Comparison of ENCODE assay signal across 9 cellular contexts in the genomic region with DNA sequence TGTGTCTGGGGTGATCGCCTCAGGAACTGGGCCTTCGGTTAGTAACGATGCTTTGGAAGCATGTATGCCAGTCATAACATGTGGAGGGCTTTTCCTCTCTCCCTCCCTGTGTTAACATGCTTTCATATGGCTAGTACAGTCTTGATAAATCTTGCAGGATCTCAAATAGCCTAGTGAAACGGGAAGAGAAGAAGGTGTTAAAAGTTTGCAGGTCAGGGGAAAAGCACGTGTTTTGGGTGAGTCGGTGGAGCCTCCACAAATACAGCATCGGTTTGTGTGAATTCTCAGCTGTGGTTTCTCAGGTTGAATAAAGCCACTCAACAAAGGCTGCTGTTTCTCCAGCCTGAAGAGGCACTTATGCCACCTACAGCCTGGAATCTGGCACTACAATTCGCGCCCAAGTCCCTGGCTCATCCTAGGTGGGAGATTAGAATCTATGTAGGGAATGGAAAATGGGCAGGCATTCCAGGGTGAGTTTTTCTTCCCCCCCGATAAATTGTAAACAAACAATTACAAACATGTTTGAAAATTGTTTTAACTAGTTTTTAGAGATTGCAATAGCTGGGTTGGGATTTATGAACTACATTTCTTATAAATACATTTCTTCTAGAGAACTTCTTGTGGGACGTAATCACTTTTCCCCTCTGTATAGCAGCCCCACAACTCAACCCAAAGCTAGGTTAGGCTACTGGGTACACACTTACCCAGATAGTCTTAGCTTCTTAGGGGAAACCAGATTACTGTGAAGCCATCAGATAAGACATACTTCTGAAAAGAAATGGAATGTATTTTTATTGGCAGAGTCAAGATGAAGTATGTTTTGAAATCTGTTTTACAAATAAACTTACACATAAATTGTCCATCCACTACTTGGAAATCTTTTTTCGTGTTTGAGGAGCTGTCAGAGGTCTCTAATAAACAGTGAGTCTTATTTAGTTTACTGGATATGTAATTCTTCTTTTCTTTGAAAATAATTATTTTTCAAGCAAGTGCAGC. TPM values are rescaled to one million over a fixed set of nuclear protein-coding genes. Genes with fewer than 3 reads are reported as not detected.
A peak's percentile ranks its signal among the peaks of the same experiment; 100 is the strongest.
DNase-seq lines count a peak whose midpoint lies in the region; ATAC-seq, FAIRE-seq and TF ChIP-seq lines count a peak whose summit lies in the region.
"Had no signal": no experiment of that assay in that cellular context is flagged by ENCODE, and none has a peak within 500 bp of the region (broad histone marks: within the 10 kb centered on the region; RNA-seq: fewer than 3 reads in every experiment).

No MANE protein-coding gene starts in this region.

- H3K9me1 ChIP-seq in K562 (ENCODE audit: control insufficient read depth, insufficient read depth, low read length): no peaks in the 10 kb centered on the region

- intact Hi-C loops in K562 (cut with micrococcal nuclease): no loop called here

- no peaks in the 10 kb centered on the region for H4K20me1 ChIP-seq in K562 (replicated peaks; ENCODE audit: control insufficient read depth, insufficient read depth, low read length)

- H2AFZ ChIP-seq in K562 (ENCODE audit: low read depth, low read length): no peak overlapping the region

- H3K9me3 ChIP-seq in K562 (replicated peaks; ENCODE audit: control insufficient read depth, insufficient read depth, low read depth, low read length): no peaks in the 10 kb centered on the region
- no peaks in the 10 kb centered on the region for H3K9me3 ChIP-seq in skeletal muscle satellite cell (replicated peaks; ENCODE audit: low read length)

- TF ChIP-seq CTCF in 22Rv1 (IDR thresholded peaks at IDR 0.05): peak; percentile 86
- peak; percentile 83 for TF ChIP-seq CTCF in GM10266 (IDR thresholded peaks at IDR 0.05; ENCODE audit: control insufficient read depth, insufficient read depth, low read depth, missing control alignments)
- peak; percentile 65 to 70 (median 66) for TF ChIP-seq CTCF in K562 (IDR thresholded peaks at IDR 0.05 in 2 of 3, conservative IDR thresholded peaks at IDR 0.05 in 1 of 3; ENCODE audit: insufficient read depth in 2 of 3, low read depth in 1 of 3, low read length in 3 of 3)

- DNase-seq in GM10266 (ENCODE audit: extremely low spot score) (peak; percentile 86), HCEC 1CT (peak; percentile 58), LoVo (ENCODE audit: low spot score) (peak; percentile 62), SKM-1 (lab: John Stamatoyannopoulos, UW; ENCODE audit: unreplicated experiment) (peak; percentile 8), K562 (ENCODE audit: extremely low read depth in 1 of 4, low spot score in 3 of 4) (peak; percentile 23 to 63 (median 44)), hypothalamus (lab: John Stamatoyannopoulos, UW) (peak in 31 of 51 donors; percentile 3 to 62 (median 27))

- no peak overlapping the region for H3K27ac ChIP-seq in 22Rv1
- H3K27ac ChIP-seq in K562 (ENCODE audit: extremely low read depth, low read depth, low read length): no peak overlapping the region

- ATAC-seq in K562: peak; percentile 91

- H3K4me3 ChIP-seq in K562: no peak overlapping the region
- H3K4me3 ChIP-seq in skeletal muscle satellite cell (ENCODE audit: low read length): no peak overlapping the region

- no peaks in the 10 kb centered on the region for H3K79me2 ChIP-seq in K562 (ENCODE audit: control insufficient read depth, insufficient read depth, low read length)

- peaks cover 0 to 5% of the 10 kb centered on the region in 2 experiments; a peak in 1 of 5 replicates for H3K4me1 ChIP-seq in K562 (replicated peaks in 1 of 2; ENCODE audit: control insufficient read depth in 2 of 2, insufficient read depth in 2 of 2, low read length in 2 of 2)
- peaks cover 16% of the 10 kb centered on the region for H3K4me1 ChIP-seq in skeletal muscle satellite cell (ENCODE audit: control insufficient read depth, insufficient read depth, low read length)

- peak; percentile 18 to 52; a peak in 3 of 4 replicates for TF ChIP-seq RAD21 in K562 (CRISPR knock-in tag; conservative IDR thresholded peaks at IDR 0.05 in 1 of 2, IDR thresholded peaks at IDR 0.05 in 1 of 2)

- H3K9ac ChIP-seq in K562 (ENCODE audit: insufficient read depth in 1 of 2, low read depth in 2 of 2, low read length in 2 of 2) (no peak overlapping the region), skeletal muscle satellite cell (ENCODE audit: low read depth, low read length) (no peak overlapping the region)

- FAIRE-seq in K562 (lab: Jason Lieb, UNC): peak; percentile 37

- in situ Hi-C loops in K562 (cut with MboI): no loop called here

- H3K36me3 ChIP-seq in K562 (ENCODE audit: control insufficient read depth, insufficient read depth, low read length): no peaks in the 10 kb centered on the region
- no peaks in the 10 kb centered on the region for H3K36me3 ChIP-seq in skeletal muscle satellite cell (ENCODE audit: insufficient read depth, low read length)

- H3K27me3 ChIP-seq in K562 (ENCODE audit: control insufficient read depth in 2 of 2, insufficient read depth in 2 of 2, low read length in 2 of 2) (peaks cover 0 to 8% of the 10 kb centered on the region in 2 experiments; a peak in 1 of 5 replicates), skeletal muscle satellite cell (ENCODE audit: control insufficient read depth, insufficient read depth, low read length) (no peaks in the 10 kb centered on the region)

- TF ChIP-seq POLR2A in K562 (conservative IDR thresholded peaks at IDR 0.05): no peak

- POLR2A ChIA-PET in K562 (lab: Yijun Ruan, JAX): interaction anchor here (0.6 to 1.3 kb wide), 3 partner anchors 10 to 570 kb away, joined by 3 to 4 read pairs (median 4); no protein-coding TSS in a partner anchor

- CTCF ChIA-PET in K562 (lab: Yijun Ruan, JAX; ENCODE audit: low intra/inter-chr PET ratio): interaction anchor here (0.6 kb wide), 1 partner anchor 21 kb away, joined by 3 read pairs; no protein-coding TSS in a partner anchor

- H3K4me2 ChIP-seq in K562 (ENCODE audit: insufficient read depth, low read length): no peak overlapping the region
- H3K4me2 ChIP-seq in skeletal muscle satellite cell (ENCODE audit: low read length): peak overlapping the region; percentile 54

- WGBS in K562 (ENCODE audit: insufficient coverage, low coverage, missing lambda C conversion rate): 1% methylated on average over 11 of the region's 12 CpGs

- TF ChIP-seq EP300 in K562 (IDR thresholded peaks at IDR 0.05; ENCODE audit: low read length): no peak

- BruUV-seq in K562 (replicated peaks; lab: Mats Ljungman, UMichigan): no TSS peak

TF ChIP-seq in K562, 482 proteins besides CTCF, POLR2A, EP300 and RAD21 (continues in another document):
- TF ChIP-seq TEAD1 (CRISPR knock-in tag; IDR thresholded peaks at IDR 0.05) (peak; percentile 94 to 96), L3MBTL2 (IDR thresholded peaks at IDR 0.05) (0 out of 2 replicates have a peak, but pooled peaks have one; percentile 19), TEAD4 (IDR thresholded peaks at IDR 0.05; ENCODE audit: low read length) (peak; percentile 84), TEAD4 (CRISPR knock-in tag; IDR thresholded peaks at IDR 0.05; ENCODE audit: borderline replicate concordance) (no peak)
- TF ChIP-seq, protein P1, sequence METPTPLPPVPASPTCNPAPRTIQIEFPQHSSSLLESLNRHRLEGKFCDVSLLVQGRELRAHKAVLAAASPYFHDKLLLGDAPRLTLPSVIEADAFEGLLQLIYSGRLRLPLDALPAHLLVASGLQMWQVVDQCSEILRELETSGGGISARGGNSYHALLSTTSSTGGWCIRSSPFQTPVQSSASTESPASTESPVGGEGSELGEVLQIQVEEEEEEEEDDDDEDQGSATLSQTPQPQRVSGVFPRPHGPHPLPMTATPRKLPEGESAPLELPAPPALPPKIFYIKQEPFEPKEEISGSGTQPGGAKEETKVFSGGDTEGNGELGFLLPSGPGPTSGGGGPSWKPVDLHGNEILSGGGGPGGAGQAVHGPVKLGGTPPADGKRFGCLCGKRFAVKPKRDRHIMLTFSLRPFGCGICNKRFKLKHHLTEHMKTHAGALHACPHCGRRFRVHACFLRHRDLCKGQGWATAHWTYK (CRISPR knock-in tag; IDR thresholded peaks at IDR 0.05): no peak

RNA-seq across cellular contexts. Expression of a gene that starts 8.3 kb away (rescaled TPM):
- 47.9 and 66.5 TPM in 2 replicates for total RNA-seq in K562 (2011; cell fraction: chromatin; rRNA removed; ENCODE audit: low replicate concordance)
- total RNA-seq in K562 (2011; cell fraction: nucleolus; rRNA removed): 33.4 and 34.5 TPM in 2 replicates
- total RNA-seq in K562 (2011; cell fraction: nucleoplasm; rRNA removed): 54.7 and 98.4 TPM in 2 replicates
- total RNA-seq in K562 (2014; rRNA removed) (115 and 117 TPM in 2 replicates), K562 (2014; rRNA removed; fragmentation: Illumina TruSeq; extraction: Trizol) (169 and 182 TPM in 2 replicates), K562 (2015; rRNA removed; fragmentation: Illumina TruSeq; extraction: Trizol) (161 and 169 TPM in 2 replicates), K562 (2021) (153 and 156 TPM in 2 replicates)
- polyA plus RNA-seq in K562 (2011; rRNA removed) (144 and 190 TPM in 2 replicates), K562 (2014; fragmentation: Illumina TruSeq; extraction: Trizol) (177 and 186 TPM in 2 replicates), K562 (2014; fragmentation: Nextera tagmentation; extraction: Ambion mirVana) (100 to 1,000 TPM; 150 to 176 TPM), K562 (2014; rRNA removed) (172 and 184 TPM in 2 replicates)
- 66.3 and 78.7 TPM in 2 replicates for polyA plus RNA-seq in K562 (2011; cell fraction: cytosol; rRNA removed)
- polyA plus RNA-seq in K562 (2011; cell fraction: nucleus; rRNA removed): 38.4 and 45.1 TPM in 2 replicates
- 118 and 164 TPM in 2 replicates for polyA plus RNA-seq in K562 (2012)
- 65.7 and 75.1 TPM in 2 replicates for polyA minus RNA-seq in K562 (2011; rRNA and poly(A)+ RNA removed)
- polyA minus RNA-seq in K562 (2011; cell fraction: cytosol; rRNA and poly(A)+ RNA removed): 30.9 and 39.2 TPM in 2 replicates
- 16.4 and 21.9 TPM in 2 replicates for polyA minus RNA-seq in K562 (2011; cell fraction: nucleus; rRNA and poly(A)+ RNA removed)
- 142 and 162 TPM in 2 replicates for total RNA-seq in skeletal muscle satellite cell (2012; rRNA removed)

RNA-seq across cellular contexts. Expression of a gene that starts 17.3 kb away (rescaled TPM):
- 0.12 and 0.26 TPM in 2 replicates for total RNA-seq in K562 (2011; cell fraction: chromatin; rRNA removed; ENCODE audit: low replicate concordance)
- 0.33 TPM in 1 of 2 replicates, not detected in the other for total RNA-seq in K562 (2011; cell fraction: nucleolus; rRNA removed)
- 0.44 TPM in 1 of 2 replicates, not detected in the other for total RNA-seq in K562 (2011; cell fraction: nucleoplasm; rRNA removed)
- 0.24 TPM in 1 of 2 replicates, not detected in the other for total RNA-seq in K562 (2014; rRNA removed)
- 0.11 TPM in 1 of 2 replicates, not detected in the other for total RNA-seq in K562 (2014; rRNA removed; fragmentation: Illumina TruSeq; extraction: Trizol)
- total RNA-seq in K562 (2015; rRNA removed; fragmentation: Illumina TruSeq; extraction: Trizol): 0.25 and 0.30 TPM in 2 replicates
- total RNA-seq in K562 (2021): 0.27 and 0.33 TPM in 2 replicates
- polyA plus RNA-seq in K562 (2011; rRNA removed): 0.42 and 0.43 TPM in 2 replicates
- 0.31 and 0.71 TPM in 2 replicates for polyA plus RNA-seq in K562 (2011; cell fraction: cytosol; rRNA removed)
- 0.53 and 0.81 TPM in 2 replicates for polyA plus RNA-seq in K562 (2011; cell fraction: nucleus; rRNA removed)
- 0.36 and 0.47 TPM in 2 replicates for polyA plus RNA-seq in K562 (2012)
- polyA plus RNA-seq in K562 (2014; fragmentation: Illumina TruSeq; extraction: Trizol): 0.17 and 0.25 TPM in 2 replicates
- under 1 TPM in 1 of 2 experiments, not detected in 1; 0.07 TPM for polyA plus RNA-seq in K562 (2014; fragmentation: Nextera tagmentation; extraction: Ambion mirVana)
- 0.08 and 1.0 TPM in 2 replicates for polyA plus RNA-seq in K562 (2014; rRNA removed)
- polyA minus RNA-seq in K562 (2011; rRNA and poly(A)+ RNA removed): 0.30 TPM in 1 of 2 replicates, not detected in the other
- polyA minus RNA-seq in K562 (2011; cell fraction: cytosol; rRNA and poly(A)+ RNA removed): not detected in 2 replicates
- polyA minus RNA-seq in K562 (2011; cell fraction: nucleus; rRNA and poly(A)+ RNA removed): 0.13 and 0.44 TPM in 2 replicates
- total RNA-seq in skeletal muscle satellite cell (2012; rRNA removed): 0.76 and 0.87 TPM in 2 replicates
- total RNA-seq: skeletal muscle tissue had no signal

Comparison
In these comparisons a context has a peak if more than half of its experiments do, and no peak if none do; other contexts are left out.
1. DNase-seq: peak in every context shown above with its lines; median percentile 86 in GM10266; 62 in LoVo; 58 in HCEC 1CT; 44 in K562; 27 in hypothalamus; 8 in SKM-1.